Comparison of ENCODE assay signal across 8 cellular contexts in genomic region chr7:106283501-106283830, GRCh38. TPM values are rescaled to one million over a fixed set of nuclear protein-coding genes. Genes with fewer than 3 reads are reported as not detected.
DNase-seq lines count a peak whose midpoint lies in the region; ATAC-seq and TF ChIP-seq lines count a peak whose summit lies in the region.

No MANE protein-coding gene starts in this region.

- DNase-seq in GM12865 (ENCODE audit: low read depth) (no peak), SJSA1 (ENCODE audit: low read depth in 1 of 2, low spot score in 2 of 2) (no peak), fibroblast of mammary gland (ENCODE audit: low read depth) (no peak), psoas muscle (no peak), NCI-H2196 treated with DMSO at 0.1 percent for 48 hours (lab: John Stamatoyannopoulos, UW; ENCODE audit: unreplicated experiment) (no peak), NOMO-1 (lab: John Stamatoyannopoulos, UW; ENCODE audit: unreplicated experiment in 2 of 2) (no peak), CD1c-positive myeloid dendritic cell (ENCODE audit: extremely low spot score) (no peak)

- WGBS in psoas muscle, 3 donors = 40 to 59% (median 43%) methylated on average over 5 of the region's 5 CpGs

- intact Hi-C loops in psoas muscle (cut with DNase I) = loop anchor here (10.0 kb wide), 4 partner anchors 109 to 881 kb away; partner anchors contain the start of gene HBP1 (in 1 of the 2)

- 0 out of 2 replicates have a peak, but pooled peaks cover 3% of the 10 kb centered on the region for H3K36me3 ChIP-seq in SJSA1
- H3K36me3 ChIP-seq in psoas muscle (ENCODE audit: insufficient read depth in 1 of 2, low read depth in 1 of 2) = no peaks in the 10 kb centered on the region

- ATAC-seq in psoas muscle (no peak), GM18858 (IDR thresholded peaks at IDR 0.05; ENCODE audit: unreplicated experiment) (no peak)

- H3K27me3 ChIP-seq in SJSA1 (replicated peaks) = no peaks in the 10 kb centered on the region
- no peaks in the 10 kb centered on the region for H3K27me3 ChIP-seq in psoas muscle (ENCODE audit: insufficient read depth in 3 of 3, low read length in 2 of 3)

- TF ChIP-seq CTCF in GM12865 (IDR thresholded peaks at IDR 0.05; ENCODE audit: insufficient read depth, low read depth, low read length, missing control alignments) (no peak), fibroblast of mammary gland (conservative IDR thresholded peaks at IDR 0.05; ENCODE audit: control insufficient read depth, insufficient read depth, low read depth, low read length) (no peak), psoas muscle (IDR thresholded peaks at IDR 0.05) (no peak)

- no peaks in the 10 kb centered on the region for H3K9me3 ChIP-seq in SJSA1 (replicated peaks)
- H3K9me3 ChIP-seq in psoas muscle = no peaks in the 10 kb centered on the region

- H3K4me1 ChIP-seq in SJSA1 (replicated peaks) (peaks cover 8% of the 10 kb centered on the region), psoas muscle (peaks cover 47% of the 10 kb centered on the region)

- peak overlapping the region; percentile 94 for H3K4me3 ChIP-seq in GM12865 (ENCODE audit: low read depth, low read length)
- H3K4me3 ChIP-seq in SJSA1 = peak overlapping the region; percentile 82
- peak overlapping the region; percentile 76 for H3K4me3 ChIP-seq in fibroblast of mammary gland (ENCODE audit: control insufficient read depth, low read depth, low read length)
- peak overlapping the region; percentile 80 for H3K4me3 ChIP-seq in psoas muscle

- H3K27ac ChIP-seq in SJSA1 = no peak overlapping the region
- H3K27ac ChIP-seq in psoas muscle = peak overlapping the region; percentile 85

RNA-seq across cellular contexts. Expression of gene NAMPT, which starts 1.3 kb away (rescaled TPM):
- 50.9 and 61.5 TPM in 2 replicates for total RNA-seq in SJSA1 (2014; rRNA removed; shearing (Covaris generic))
- total RNA-seq in psoas muscle = 100 to 1,000 TPM in 3 of 4 donors, 10 to 100 TPM in 1; 67.9 to 401 (median 166) TPM
- polyA plus RNA-seq in psoas muscle = 100 to 1,000 TPM in 1 of 3 donors, 10 to 100 TPM in 2; 57.2 to 209 (median 74.0) TPM
